14 cellular contexts compared by ENCODE assay signal in genomic region chr1:192927496-192927895, GRCh38.
"Had no signal": no experiment of that assay in that cellular context is flagged by ENCODE, and none has a peak within 500 bp of the region (broad histone marks: within the 10 kb centered on the region; RNA-seq: fewer than 3 reads in every experiment).

No MANE protein-coding gene starts in this region.

- DNase-seq: colonic mucosa; dermis blood vessel endothelial cell; erythroblast; foreskin keratinocyte; kidney glomerular epithelial cell; lower lobe of right lung; mesenchymal stem cell; naive B cell; psoas muscle; sigmoid colon; small intestine; stimulated activated CD4-positive, alpha-beta T cell treated with anti-CD3 and anti-CD28 coated beads, Interleukin-12 subunit alpha, Interleukin-12 subunit beta, amount 100 ng/mL, for 4 hours; stimulated activated naive CD4-positive, alpha-beta T cell; thyroid gland had no signal
